21 cellular contexts compared by ENCODE assay signal in genomic region chr5:138188632-138189031, GRCh38. TPM values are rescaled to one million over a fixed set of nuclear protein-coding genes. Genes with fewer than 3 reads are reported as not detected.
"Had no signal": no experiment of that assay in that cellular context is flagged by ENCODE, and none has a peak within 500 bp of the region (broad histone marks: within the 10 kb centered on the region; RNA-seq: fewer than 3 reads in every experiment).

No MANE protein-coding gene starts in this region.

- ATAC-seq: activated T-cell treated with anti-CD3 and anti-CD28 coated beads, Interleukin-2, amount 50 U/mL, for 72 hours; effector memory CD8-positive, alpha-beta T cell; natural killer cell treated with Interleukin-12 subunit alpha and Interleukin-12 subunit beta and Interleukin-15 and Interleukin-18, amount 100 ng/mL, for 72 hours; T-cell had no signal

- H3K27ac ChIP-seq: cardiac muscle cell, tibial artery had no signal

- DNase-seq: activated CD4-positive, alpha-beta T cell treated with anti-CD3 and anti-CD28 coated beads, Interleukin-2, amount 10 ng/mL, durations not matched to agents 24 days and 14 days; activated CD8-positive, alpha-beta memory T cell treated with anti-CD3 and anti-CD28 coated beads, Interleukin-2, amount 50 U/mL, for 4 hours; activated effector memory CD4-positive, alpha-beta T cell treated with anti-CD3 and anti-CD28 coated beads, Interleukin-2, amount 50 U/mL, for 16 hours; activated naive CD8-positive, alpha-beta T cell treated with anti-CD3 and anti-CD28 coated beads for 36 hours; activated T-cell treated with anti-CD3 and anti-CD28 coated beads, Interleukin-2, amount 50 U/mL, for 72 hours; amniotic stem cell; dermis blood vessel endothelial cell; effector memory CD8-positive, alpha-beta T cell; hippocampal formation; islet precursor cell; nucleus accumbens; posterior cingulate gyrus; stimulated activated naive CD4-positive, alpha-beta T cell; substantia nigra; T-cell; T1000; tibial artery had no signal

- H3K4me1 ChIP-seq: tibial artery had no signal

- H3K9me3 Mint-ChIP-seq: activated CD4-positive, alpha-beta T cell treated with anti-CD3 and anti-CD28 coated beads, Interleukin-2, amount 10 ng/mL, durations not matched to agents 24 days and 14 days; activated naive CD8-positive, alpha-beta T cell treated with anti-CD3 and anti-CD28 coated beads for 36 hours; activated T-cell treated with anti-CD3 and anti-CD28 coated beads, Interleukin-2, amount 50 U/mL, for 72 hours; effector memory CD8-positive, alpha-beta T cell; mesothelial cell of epicardium; natural killer cell treated with Interleukin-12 subunit alpha and Interleukin-12 subunit beta and Interleukin-15 and Interleukin-18, amount 100 ng/mL, for 72 hours; T-cell had no signal

- H3K27me3 ChIP-seq: cardiac muscle cell, tibial artery had no signal

- H3K9me3 ChIP-seq: tibial artery had no signal

- H3K27me3 Mint-ChIP-seq: activated CD4-positive, alpha-beta T cell treated with anti-CD3 and anti-CD28 coated beads, Interleukin-2, amount 10 ng/mL, durations not matched to agents 24 days and 14 days; activated naive CD8-positive, alpha-beta T cell treated with anti-CD3 and anti-CD28 coated beads for 36 hours; effector memory CD8-positive, alpha-beta T cell; natural killer cell treated with Interleukin-12 subunit alpha and Interleukin-12 subunit beta and Interleukin-15 and Interleukin-18, amount 100 ng/mL, for 72 hours; T-cell had no signal

- FAIRE-seq: urothelium cell line had no signal

- H3K4me1 Mint-ChIP-seq: activated CD4-positive, alpha-beta T cell treated with anti-CD3 and anti-CD28 coated beads, Interleukin-2, amount 10 ng/mL, durations not matched to agents 24 days and 14 days; activated naive CD8-positive, alpha-beta T cell treated with anti-CD3 and anti-CD28 coated beads for 36 hours; mesothelial cell of epicardium; T-cell had no signal

- H3K27ac Mint-ChIP-seq: activated CD4-positive, alpha-beta T cell treated with anti-CD3 and anti-CD28 coated beads, Interleukin-2, amount 10 ng/mL, durations not matched to agents 24 days and 14 days; activated naive CD8-positive, alpha-beta T cell treated with anti-CD3 and anti-CD28 coated beads for 36 hours; activated T-cell treated with anti-CD3 and anti-CD28 coated beads, Interleukin-2, amount 50 U/mL, for 72 hours; effector memory CD8-positive, alpha-beta T cell; mesothelial cell of epicardium; natural killer cell treated with Interleukin-12 subunit alpha and Interleukin-12 subunit beta and Interleukin-15 and Interleukin-18, amount 100 ng/mL, for 72 hours; T-cell had no signal

- H3K4me3 ChIP-seq: cardiac muscle cell, tibial artery had no signal

- H3K4me3 Mint-ChIP-seq: activated CD4-positive, alpha-beta T cell treated with anti-CD3 and anti-CD28 coated beads, Interleukin-2, amount 10 ng/mL, durations not matched to agents 24 days and 14 days; activated naive CD8-positive, alpha-beta T cell treated with anti-CD3 and anti-CD28 coated beads for 36 hours; activated T-cell treated with anti-CD3 and anti-CD28 coated beads, Interleukin-2, amount 50 U/mL, for 72 hours; effector memory CD8-positive, alpha-beta T cell; mesothelial cell of epicardium; natural killer cell treated with Interleukin-12 subunit alpha and Interleukin-12 subunit beta and Interleukin-15 and Interleukin-18, amount 100 ng/mL, for 72 hours; T-cell had no signal

RNA-seq across cellular contexts. Expression of gene NME5, which starts 49.4 kb away (rescaled TPM):
- total RNA-seq: activated CD4-positive, alpha-beta T cell treated with anti-CD3 and anti-CD28 coated beads, Interleukin-2, amount 10 ng/mL, durations not matched to agents 24 days and 14 days; activated naive CD8-positive, alpha-beta T cell treated with anti-CD3 and anti-CD28 coated beads for 36 hours; activated T-cell treated with anti-CD3 and anti-CD28 coated beads, Interleukin-2, amount 50 U/mL, for 72 hours; natural killer cell treated with Interleukin-12 subunit alpha and Interleukin-12 subunit beta and Interleukin-15 and Interleukin-18, amount 100 ng/mL, for 72 hours; T-cell had no signal
